In the genomic region with DNA sequence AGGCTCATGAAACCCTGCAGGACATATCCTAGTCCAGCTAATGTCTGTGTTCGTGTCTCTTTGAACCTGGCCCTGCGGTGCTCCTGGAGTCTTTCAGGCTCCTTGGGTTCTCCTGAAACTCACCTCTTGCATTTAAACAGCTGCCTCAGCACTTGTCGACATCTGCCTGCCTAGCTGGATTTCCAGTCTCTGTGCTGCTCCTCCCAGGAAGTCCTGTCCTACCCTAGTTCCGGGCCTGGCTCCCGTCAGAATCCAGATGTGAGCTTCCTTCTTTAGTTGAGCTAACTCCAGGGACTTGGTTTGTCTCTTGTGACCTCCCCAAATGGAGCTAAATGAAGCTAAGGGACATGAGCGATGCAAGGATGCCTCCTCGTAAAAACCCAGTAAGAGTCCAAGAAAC, we compare ENCODE assay signal across 18 cellular contexts.
"Had no signal": no experiment of that assay in that cellular context is flagged by ENCODE, and none has a peak within 500 bp of the region (broad histone marks: within the 10 kb centered on the region; RNA-seq: fewer than 3 reads in every experiment).

No MANE protein-coding gene starts in this region.

- H3K4me3 ChIP-seq: coronary artery, psoas muscle, smooth muscle cell had no signal

- H3K27ac ChIP-seq: coronary artery, foreskin keratinocyte, parathyroid adenoma, psoas muscle had no signal

- H3K4me3 Mint-ChIP-seq: endodermal cell, naive B cell had no signal

- H3K4me2 ChIP-seq: smooth muscle cell had no signal

- FAIRE-seq: endothelial cell of umbilical vein, islet of Langerhans had no signal

- ATAC-seq: foreskin keratinocyte, psoas muscle had no signal

- DNase-seq: effector CD4-positive, alpha-beta T cell; endodermal cell; erythroblast; foreskin keratinocyte; head of caudate nucleus; hypothalamus; mesendoderm; naive B cell; stimulated activated CD4-positive, alpha-beta T cell treated with anti-CD3 and anti-CD28 coated beads, Interleukin-2, amount 100 ng/mL, for 48 hours; stimulated activated naive CD4-positive, alpha-beta T cell treated with Interleukin-2 at 50 U/mL for 16 hours; trophoblast cell had no signal

- H3K4me1 ChIP-seq: foreskin keratinocyte, parathyroid adenoma, psoas muscle had no signal

- H3K9ac ChIP-seq: parathyroid adenoma had no signal

- H3K9me3 ChIP-seq: psoas muscle had no signal

- H3K27me3 ChIP-seq: foreskin keratinocyte had no signal

- H3K9me3 Mint-ChIP-seq: nephron had no signal

- H3K27ac Mint-ChIP-seq: endodermal cell had no signal

- H3K36me3 Mint-ChIP-seq: naive B cell had no signal

- H3K4me1 Mint-ChIP-seq: naive B cell had no signal
